9 cellular contexts compared by ENCODE assay signal in genomic region chr15:89101302-89102191, GRCh38. TPM values are rescaled to one million over a fixed set of nuclear protein-coding genes. Genes with fewer than 3 reads are reported as not detected.
DNase-seq lines count a peak whose midpoint lies in the region; ATAC-seq lines count a peak whose summit lies in the region.
"Had no signal": no experiment of that assay in that cellular context is flagged by ENCODE, and none has a peak within 500 bp of the region (broad histone marks: within the 10 kb centered on the region; RNA-seq: fewer than 3 reads in every experiment).

No MANE protein-coding gene starts in this region.

- POLR2A ChIA-PET in naive thymus-derived CD8-positive, alpha-beta T cell (lab: Charles Lee): no interaction called here

- H3K27ac Mint-ChIP-seq in naive thymus-derived CD8-positive, alpha-beta T cell: peak overlapping the region in 1 of 10 donors; percentile 24
- H3K27ac Mint-ChIP-seq: dendritic cell treated with granulocyte-macrophage colony-stimulating factor and Interleukin-4, amounts not matched to agents 40 ng/mL and 50 ng/mL, for 4 days had no signal

- peaks cover 0 to 46% (median 6%) of the 10 kb centered on the region in 3 donors for H3K36me3 Mint-ChIP-seq in naive thymus-derived CD8-positive, alpha-beta T cell

- no peaks in the 10 kb centered on the region for H3K27me3 Mint-ChIP-seq in naive thymus-derived CD8-positive, alpha-beta T cell
- H3K27me3 Mint-ChIP-seq: dendritic cell treated with granulocyte-macrophage colony-stimulating factor and Interleukin-4, amounts not matched to agents 40 ng/mL and 50 ng/mL, for 4 days had no signal

- H3K4me3 Mint-ChIP-seq in naive thymus-derived CD8-positive, alpha-beta T cell: no peak overlapping the region
- H3K4me3 Mint-ChIP-seq: dendritic cell treated with granulocyte-macrophage colony-stimulating factor and Interleukin-4, amounts not matched to agents 40 ng/mL and 50 ng/mL, for 4 days had no signal

- ATAC-seq in HG02759 (IDR thresholded peaks at IDR 0.05; ENCODE audit: unreplicated experiment): no peak
- no peak for ATAC-seq in naive thymus-derived CD8-positive, alpha-beta T cell

- H3K4me2 ChIP-seq in skeletal muscle satellite cell (ENCODE audit: low read length): peak overlapping the region; percentile 65

- peaks cover 81% of the 10 kb centered on the region for H3K4me1 ChIP-seq in skeletal muscle satellite cell (ENCODE audit: control insufficient read depth, insufficient read depth, low read length)

- DNase-seq in GM04503 (ENCODE audit: low read depth) (peak; percentile 87), SW480 (ENCODE audit: low spot score) (peak; percentile 98), glomerular visceral epithelial cell (ENCODE audit: extremely low spot score) (peak; percentile 98), cortex of kidney (lab: John Stamatoyannopoulos, UW) (no peak), AML-193 (lab: John Stamatoyannopoulos, UW) (no peak)
- DNase-seq in naive thymus-derived CD8-positive, alpha-beta T cell: no peak

- H3K9me3 Mint-ChIP-seq in naive thymus-derived CD8-positive, alpha-beta T cell: no peaks in the 10 kb centered on the region
- H3K9me3 Mint-ChIP-seq: dendritic cell treated with granulocyte-macrophage colony-stimulating factor and Interleukin-4, amounts not matched to agents 40 ng/mL and 50 ng/mL, for 4 days had no signal

- H3K4me1 Mint-ChIP-seq in naive thymus-derived CD8-positive, alpha-beta T cell: peaks cover 5 to 38% (median 17%) of the 10 kb centered on the region in 4 donors

- no peaks in the 10 kb centered on the region for H3K9me3 ChIP-seq in skeletal muscle satellite cell (replicated peaks; ENCODE audit: low read length)

- peak overlapping the region; percentile 76 for H3K9ac ChIP-seq in skeletal muscle satellite cell (ENCODE audit: low read depth, low read length)

- H3K27me3 ChIP-seq in skeletal muscle satellite cell (ENCODE audit: control insufficient read depth, insufficient read depth, low read length): no peaks in the 10 kb centered on the region

- H3K36me3 ChIP-seq in skeletal muscle satellite cell (ENCODE audit: insufficient read depth, low read length): peaks cover 8% of the 10 kb centered on the region

- H3K4me3 ChIP-seq in skeletal muscle satellite cell (ENCODE audit: low read length): peak overlapping the region; percentile 8

RNA-seq across cellular contexts. Expression of gene ABHD2, which starts 13.3 kb away (rescaled TPM):
- 58.1 and 107 TPM in 2 replicates for total RNA-seq in skeletal muscle satellite cell (2012; rRNA removed)
- total RNA-seq in naive thymus-derived CD8-positive, alpha-beta T cell: 10 to 100 TPM; 47.6 to 49.9 TPM
- 10 to 100 TPM; 14.0 to 17.1 (median 15.0) TPM for polyA plus RNA-seq in naive thymus-derived CD8-positive, alpha-beta T cell

Comparison
In these comparisons a context has a peak if more than half of its experiments do, and no peak if none do; other contexts are left out.
1. DNase-seq: peak in GM04503 (single experiment), SW480 (single experiment) and glomerular visceral epithelial cell (single experiment); none in cortex of kidney (single experiment), AML-193 (0 of 2) and naive thymus-derived CD8-positive, alpha-beta T cell (0 of 10).